ENCODE assay signal across 8 cellular contexts in genomic region chr5:65925601-65926275, GRCh38. TPM values are rescaled to one million over a fixed set of nuclear protein-coding genes. Genes with fewer than 3 reads are reported as not detected.
DNase-seq lines count a peak whose midpoint lies in the region; ATAC-seq and TF ChIP-seq lines count a peak whose summit lies in the region.

No MANE protein-coding gene starts in this region.

- H3K27me3 ChIP-seq in adipocyte (replicated peaks; ENCODE audit: control insufficient read depth, insufficient read depth, low read length) (no peaks in the 10 kb centered on the region), heart left ventricle (no peaks in the 10 kb centered on the region), upper lobe of left lung (no peaks in the 10 kb centered on the region)

- peak overlapping the region; percentile 85 for H3K4me3 ChIP-seq in HFF-Myc (replicated peaks; ENCODE audit: low read depth, low read length)
- H3K4me3 ChIP-seq in adipocyte (ENCODE audit: low read length): peak overlapping the region; percentile 98
- peak overlapping the region; percentile 65 to 97 (median 91) for H3K4me3 ChIP-seq in heart left ventricle
- peak overlapping the region; percentile 59 to 93 (median 85) for H3K4me3 ChIP-seq in upper lobe of left lung

- peak overlapping the region; percentile 99 for H3K9ac ChIP-seq in adipocyte (ENCODE audit: low read length)

- WGBS in heart left ventricle, 4 donors: 0 to 1% (median 0%) methylated on average over 45 to 94 of the region's 94 CpGs
- 0% methylated on average over 36 to 37 of the region's 94 CpGs for WGBS in upper lobe of left lung, 2 donors

- peak; percentile 62 to 94 (median 86) for ATAC-seq in heart left ventricle
- ATAC-seq in upper lobe of left lung (ENCODE audit: low FRiP score in 2 of 2): peak; percentile 92 to 95

- intact Hi-C loops in heart left ventricle (cut with DNase I) (loop anchor here (1.0 to 10.0 kb wide), 10 partner anchors 61 to 219 kb away; partner anchors contain the start of genes SREK1 (in 10 of the 10), NLN (in 1 of the 10) and SGTB (in 1 of the 10)), posterior vena cava (cut with DNase I) (no loop called here)

- DNase-seq in HFF-Myc (ENCODE audit: extremely low read depth, low read depth) (peak; percentile 26), MV-4-11 (lab: John Stamatoyannopoulos, UW) (peak; percentile 71), SKM-1 (lab: John Stamatoyannopoulos, UW; ENCODE audit: unreplicated experiment) (peak; percentile 69), adipocyte (ENCODE audit: low read depth) (peak; percentile 95), heart left ventricle (peak; percentile 85 to 92 (median 87)), posterior vena cava (ENCODE audit: low spot score) (peak; percentile 91), upper lobe of left lung (peak; percentile 84 to 96)

- H3K9me3 ChIP-seq in adipocyte (ENCODE audit: control insufficient read depth, low read length): no peaks in the 10 kb centered on the region
- H3K9me3 ChIP-seq in heart left ventricle: no peaks in the 10 kb centered on the region
- no peaks in the 10 kb centered on the region for H3K9me3 ChIP-seq in upper lobe of left lung

- no peak for TF ChIP-seq EP300 in upper lobe of left lung (IDR thresholded peaks at IDR 0.05)

- H3K36me3 ChIP-seq in adipocyte (ENCODE audit: control insufficient read depth, insufficient read depth, low read length, severe bottlenecking): peaks cover 3% of the 10 kb centered on the region
- peaks cover 0 to 7% (median 0%) of the 10 kb centered on the region in 9 donors for H3K36me3 ChIP-seq in heart left ventricle
- H3K36me3 ChIP-seq in upper lobe of left lung: no peaks in the 10 kb centered on the region

- peak; percentile 35; the same call in 2 of the 3 replicates for TF ChIP-seq CTCF in GM12872 (IDR thresholded peaks at IDR 0.05; ENCODE audit: insufficient read depth, low read depth, low read length)
- peak; percentile 13 for TF ChIP-seq CTCF in HFF-Myc (IDR thresholded peaks at IDR 0.05; ENCODE audit: low read depth, low read length, missing control alignments)
- peak in 11 of 12 donors; percentile 6 to 63 (median 39) for TF ChIP-seq CTCF in heart left ventricle (IDR thresholded peaks at IDR 0.05)
- peak in 5 of 6 experiments; percentile 29 to 74 (median 60) for TF ChIP-seq CTCF in upper lobe of left lung (IDR thresholded peaks at IDR 0.05)

- peak overlapping the region; percentile 96 to 100 (median 99) for H3K27ac ChIP-seq in heart left ventricle
- H3K27ac ChIP-seq in upper lobe of left lung: peak overlapping the region; percentile 98 to 100 (median 100)

- H3K4me1 ChIP-seq in adipocyte (ENCODE audit: control insufficient read depth, insufficient read depth, low read length) (peaks cover 22% of the 10 kb centered on the region), heart left ventricle (peaks cover 0 to 38% (median 12%) of the 10 kb centered on the region in 12 donors), upper lobe of left lung (peaks cover 19 to 37% (median 23%) of the 10 kb centered on the region in 4 donors)

- peak in 1 of 2 donors; percentile 80 for TF ChIP-seq POLR2A in heart left ventricle (IDR thresholded peaks at IDR 0.05)
- TF ChIP-seq POLR2A in upper lobe of left lung (IDR thresholded peaks at IDR 0.05): peak in 3 of 4 donors; percentile 85 to 89 (median 87)

RNA-seq across cellular contexts. Expression of gene ERBIN, which starts 0.6 kb away (rescaled TPM):
- 10 to 100 TPM; 28.4 to 59.1 (median 41.3) TPM for total RNA-seq in heart left ventricle
- 10 to 100 TPM in 1 of 2 donors, 1 to 10 TPM in 1; 6.7 to 17.7 TPM for polyA plus RNA-seq in heart left ventricle
- total RNA-seq in posterior vena cava: 10 to 100 TPM; 60.3 to 69.5 TPM
- 100 to 1,000 TPM in 1 of 6 donors, 10 to 100 TPM in 5; 21.0 to 111 (median 58.2) TPM for total RNA-seq in upper lobe of left lung

Comparison
In these comparisons a context has a peak if more than half of its experiments do, and no peak if none do; other contexts are left out.
1. Peak in every context shown above with its lines: DNase-seq, ATAC-seq, H3K4me3 ChIP-seq and H3K27ac ChIP-seq.
2. DNase-seq: peak in every context shown above with its lines; median percentile 95 in adipocyte; 91 in posterior vena cava; 90 in upper lobe of left lung; 87 in heart left ventricle; 71 in MV-4-11; 69 in SKM-1; 26 in HFF-Myc.
3. intact Hi-C loops: an anchor here in heart left ventricle (1.0 to 10.0 kb wide); none called in posterior vena cava.